In the genomic region with DNA sequence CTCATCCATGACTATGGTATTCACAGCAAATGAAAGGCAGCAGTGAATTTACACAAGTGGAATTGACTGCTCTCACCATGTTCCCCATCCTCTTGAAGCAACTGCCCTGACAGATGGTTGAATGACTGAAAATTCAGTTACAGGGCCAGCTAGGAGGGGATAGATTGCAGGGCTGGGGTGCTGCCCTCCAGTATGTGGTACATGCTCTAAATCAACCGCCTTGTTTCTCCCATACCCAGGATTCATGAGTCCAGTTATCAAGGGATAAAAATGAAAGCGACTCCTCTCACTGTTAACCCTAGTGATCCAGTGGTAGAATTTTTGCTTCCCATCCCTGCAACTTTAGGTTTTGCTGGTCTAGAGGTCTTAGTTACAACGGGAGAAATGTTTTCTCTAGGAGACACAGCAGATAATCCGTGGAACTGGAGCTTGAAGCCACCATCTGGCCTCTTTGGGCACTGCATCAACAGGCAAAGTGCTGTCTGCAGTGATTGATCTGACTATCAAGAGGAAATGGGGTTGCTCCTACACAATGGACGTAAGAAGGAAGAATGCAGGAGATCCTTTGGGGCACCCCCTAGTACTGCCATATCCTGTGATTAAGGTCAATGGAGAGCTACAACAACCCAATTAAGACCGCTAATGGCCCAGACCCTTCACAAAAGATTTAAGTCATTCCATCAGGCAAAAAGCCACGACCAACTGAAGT, we compare ENCODE assay signal across 8 cellular contexts.
DNase-seq lines count a peak whose midpoint lies in the region; ATAC-seq and TF ChIP-seq lines count a peak whose summit lies in the region.

No MANE protein-coding gene starts in this region.

- peak; percentile 88 for TF ChIP-seq CTCF in WERI-Rb-1 (IDR thresholded peaks at IDR 0.05; ENCODE audit: low read depth, low read length)

- peaks cover 2% of the 10 kb centered on the region for H3K9me3 ChIP-seq in WERI-Rb-1 (ENCODE audit: severe bottlenecking)

- peak overlapping the region; percentile 15 for H3K4me3 ChIP-seq in WERI-Rb-1 (ENCODE audit: low read depth, low read length)

- peak overlapping the region; percentile 36 for H3K27ac ChIP-seq in WERI-Rb-1

- peaks cover 11% of the 10 kb centered on the region for H3K27me3 Mint-ChIP-seq in central memory CD8-positive, alpha-beta T cell

- peaks cover 17% of the 10 kb centered on the region for H3K4me1 Mint-ChIP-seq in central memory CD8-positive, alpha-beta T cell

- ATAC-seq in HG02588 (IDR thresholded peaks at IDR 0.05; ENCODE audit: unreplicated experiment) = peak; percentile 61
- ATAC-seq in central memory CD8-positive, alpha-beta T cell (replicated peaks; ENCODE audit: extremely low read depth, poor library complexity, severe bottlenecking) = peak; percentile 64
- no peak for ATAC-seq in GM21737 (IDR thresholded peaks at IDR 0.05; ENCODE audit: unreplicated experiment)

- H3K36me3 ChIP-seq in WERI-Rb-1 = no peaks in the 10 kb centered on the region; the same call in 1 of the 2 replicates

- DNase-seq in EL = peak; percentile 53
- DNase-seq in NCI-H2107 treated with DMSO at 0.1 percent for 48 hours (lab: John Stamatoyannopoulos, UW; ENCODE audit: unreplicated experiment) = peak; percentile 39
- DNase-seq in WERI-Rb-1 = peak; percentile 88
- DNase-seq in central memory CD8-positive, alpha-beta T cell (ENCODE audit: low spot score in 2 of 2) = peak; percentile 20
- DNase-seq in left kidney (ENCODE audit: low read depth, low spot score) = peak; percentile 72
- peak; percentile 21 to 35 (median 34) for DNase-seq in stimulated activated CD4-positive, alpha-beta T cell treated with anti-CD3 and anti-CD28 coated beads, TNF-alpha, amount 100 ng/mL, for 48 hours (ENCODE audit: low read depth in 3 of 3)

- H3K36me3 Mint-ChIP-seq in central memory CD8-positive, alpha-beta T cell (ENCODE audit: insufficient read depth) = peaks cover 2% of the 10 kb centered on the region

- H3K27me3 ChIP-seq in WERI-Rb-1 (ENCODE audit: insufficient read depth, low read depth, severe bottlenecking) = no peaks in the 10 kb centered on the region

- no peak overlapping the region for H3K27ac Mint-ChIP-seq in central memory CD8-positive, alpha-beta T cell (ENCODE audit: low read depth)

- peak overlapping the region; percentile 4 for H3K4me3 Mint-ChIP-seq in central memory CD8-positive, alpha-beta T cell

- no peaks in the 10 kb centered on the region for H3K9me3 Mint-ChIP-seq in central memory CD8-positive, alpha-beta T cell

Comparison
In these comparisons a context has a peak if more than half of its experiments do, and no peak if none do; other contexts are left out.
1. DNase-seq: peak in every context shown above with its lines; median percentile 88 in WERI-Rb-1; 72 in left kidney; 53 in EL; 39 in NCI-H2107 treated with DMSO at 0.1 percent for 48 hours; 34 in stimulated activated CD4-positive, alpha-beta T cell treated with anti-CD3 and anti-CD28 coated beads, TNF-alpha, amount 100 ng/mL, for 48 hours; 20 in central memory CD8-positive, alpha-beta T cell.